9 cellular contexts compared by ENCODE assay signal in genomic region chr11:111911563-111912401, GRCh38. TPM values are rescaled to one million over a fixed set of nuclear protein-coding genes. Genes with fewer than 3 reads are reported as not detected.
DNase-seq lines count a peak whose midpoint lies in the region; ATAC-seq and TF ChIP-seq lines count a peak whose summit lies in the region.
"Had no signal": no experiment of that assay in that cellular context is flagged by ENCODE, and none has a peak within 500 bp of the region (broad histone marks: within the 10 kb centered on the region; RNA-seq: fewer than 3 reads in every experiment).

TSS of gene CRYAB (minus strand) at chr11:111911770. CDS start at chr11:111911724, 46 bp downstream.

- H3K27me3 ChIP-seq in SK-N-SH (ENCODE audit: insufficient read depth): no peaks in the 10 kb centered on the region

- peak; percentile 95 for DNase-seq in AG04449 (ENCODE audit: low read depth, low spot score)
- no peak for DNase-seq in SK-N-SH
- peak; percentile 82 to 90 for DNase-seq in foreskin fibroblast
- peak; percentile 16 for DNase-seq in nephron progenitor cell
- DNase-seq in effector CD4-positive, alpha-beta T cell: no peak
- DNase-seq in activated effector memory CD4-positive, alpha-beta T cell treated with Interleukin-2 at 50 U/mL for 16 hours: no peak
- DNase-seq in NCI-H1417 treated with DMSO at 0.1 percent for 48 hours (lab: John Stamatoyannopoulos, UW): no peak

- H3K4me1 ChIP-seq in SK-N-SH (ENCODE audit: control insufficient read depth in 1 of 2, insufficient read depth in 2 of 2, low read depth in 1 of 2, low read length in 1 of 2): peaks cover 6 to 7% of the 10 kb centered on the region in 2 experiments; a peak in 2 of 4 replicates

- no peaks in the 10 kb centered on the region for H3K9me2 ChIP-seq in SK-N-SH

- no peaks in the 10 kb centered on the region for H3F3A ChIP-seq in SK-N-SH (replicated peaks; ENCODE audit: insufficient read depth)

- peaks cover 13% of the 10 kb centered on the region for H3K27me3 Mint-ChIP-seq in nephron progenitor cell (ENCODE audit: low read depth, poor library complexity)

- no peak within 1 kb of the TSS for H3K27ac Mint-ChIP-seq in nephron progenitor cell

- no peaks in the 10 kb centered on the region for H3K36me3 Mint-ChIP-seq in nephron progenitor cell (ENCODE audit: low read depth)

- CTCF ChIA-PET in AG04449 (lab: Yijun Ruan, JAX): interaction anchor here (0.9 to 3.0 kb wide), 4 partner anchors 20 to 34 kb away, joined by 3 to 13 read pairs (median 4); no protein-coding TSS in a partner anchor
- CTCF ChIA-PET in SK-N-SH (lab: Yijun Ruan, JAX): interaction anchor here (1.2 to 1.4 kb wide), 2 partner anchors 25 to 68 kb away, joined by 3 read pairs; no protein-coding TSS in a partner anchor

- 77% methylated on average over 15 of the region's 17 CpGs for WGBS in SK-N-SH (ENCODE audit: low lambda C conversion rate)

- no peaks in the 10 kb centered on the region for H3K79me2 ChIP-seq in SK-N-SH (ENCODE audit: insufficient read depth)

- peak within 1 kb of the TSS; percentile 58 for H3K4me3 Mint-ChIP-seq in nephron progenitor cell

- H2AFZ ChIP-seq in SK-N-SH (ENCODE audit: low read depth): peak within 1 kb of the TSS; percentile 46; the same call in 1 of the 2 replicates

- peaks cover 32% of the 10 kb centered on the region for H3K4me1 Mint-ChIP-seq in nephron progenitor cell

- H3K9ac ChIP-seq in SK-N-SH: no peak within 1 kb of the TSS

- no peak for TF ChIP-seq RAD21 in SK-N-SH (IDR thresholded peaks at IDR 0.05; ENCODE audit: low read length)

- H3K4me3 ChIP-seq in AG04449 (ENCODE audit: low read depth, low read length): peak within 1 kb of the TSS; percentile 50
- H3K4me3 ChIP-seq in SK-N-SH (ENCODE audit: low read depth in 2 of 2, low read length in 1 of 2): no peak within 1 kb of the TSS
- H3K4me3 ChIP-seq in foreskin fibroblast (ENCODE audit: low read depth in 1 of 2, low read length in 2 of 2): peak within 1 kb of the TSS; percentile 43 to 62

- no peak for ATAC-seq in GM19023 (IDR thresholded peaks at IDR 0.05; ENCODE audit: unreplicated experiment)

- POLR2A ChIA-PET in AG04449 (lab: Yijun Ruan, JAX) (interaction anchor here (0.8 to 1.8 kb wide), 3 partner anchors 12 to 41 kb away, joined by 3 to 10 read pairs (median 5); no protein-coding TSS in a partner anchor), SK-N-SH (lab: Yijun Ruan, JAX) (no interaction called here)

- peak within 1 kb of the TSS in 1 of 2 experiments; percentile 33; a peak in 1 of 4 replicates for H3K27ac ChIP-seq in SK-N-SH (ENCODE audit: low read depth in 2 of 2, low read length in 1 of 2)
- H3K27ac ChIP-seq: neutrophil had no signal

- no peak for TF ChIP-seq EP300 in SK-N-SH (IDR thresholded peaks at IDR 0.05; ENCODE audit: borderline replicate concordance in 1 of 2, low read depth in 1 of 2, low read length in 1 of 2)

- H3K9me3 Mint-ChIP-seq in nephron progenitor cell: no peaks in the 10 kb centered on the region

- no peaks in the 10 kb centered on the region for H3K9me3 ChIP-seq in SK-N-SH
- H3K9me3 ChIP-seq: neutrophil had no signal

- no peaks in the 10 kb centered on the region for H4K20me1 ChIP-seq in SK-N-SH (ENCODE audit: insufficient read depth)

- H3K4me2 ChIP-seq in SK-N-SH: peak within 1 kb of the TSS; percentile 34; the same call in 1 of the 2 replicates

- TF ChIP-seq CTCF in AG04449 (IDR thresholded peaks at IDR 0.05; ENCODE audit: insufficient read depth, low read length, missing control alignments): no peak
- no peak for TF ChIP-seq CTCF in SK-N-SH (IDR thresholded peaks at IDR 0.05)
- TF ChIP-seq CTCF in foreskin fibroblast (IDR thresholded peaks at IDR 0.05; ENCODE audit: low read depth, low read length): no peak
- no peak for TF ChIP-seq CTCF in nephron progenitor cell (IDR thresholded peaks at IDR 0.05)

- no peaks in the 10 kb centered on the region for H3K36me3 ChIP-seq in SK-N-SH (replicated peaks in 1 of 2; ENCODE audit: control insufficient read depth in 1 of 2, insufficient read depth in 2 of 2, low read length in 1 of 2)
- H3K36me3 ChIP-seq: neutrophil had no signal

TF ChIP-seq in SK-N-SH, 30 proteins besides CTCF, POLR2A, EP300 and RAD21:
- TF ChIP-seq FOXM1 (IDR thresholded peaks at IDR 0.05; ENCODE audit: low read depth) (no peak), FOSL2 (IDR thresholded peaks at IDR 0.05; ENCODE audit: borderline replicate concordance, low read depth) (no peak), ELF1 (IDR thresholded peaks at IDR 0.05) (no peak), POLR2AphosphoS5 (IDR thresholded peaks at IDR 0.05; ENCODE audit: low read depth, low read length) (no peak), NFIC (IDR thresholded peaks at IDR 0.05; ENCODE audit: borderline replicate concordance) (no peak), MEF2A (IDR thresholded peaks at IDR 0.05; ENCODE audit: borderline replicate concordance, low read depth) (no peak), MAX (IDR thresholded peaks at IDR 0.05; ENCODE audit: low read depth) (no peak), YY1 (IDR thresholded peaks at IDR 0.05; ENCODE audit: low read depth) (no peak), GABPA (IDR thresholded peaks at IDR 0.05; ENCODE audit: low read depth) (no peak), TAF1 (IDR thresholded peaks at IDR 0.05; ENCODE audit: borderline replicate concordance, low read depth, low read length) (no peak), CHD2 (IDR thresholded peaks at IDR 0.05; ENCODE audit: low read length, partially characterized antibody) (no peak), ZBTB33 (IDR thresholded peaks at IDR 0.05; ENCODE audit: borderline replicate concordance, low read depth) (no peak), RCOR1 (IDR thresholded peaks at IDR 0.05; ENCODE audit: low read length) (no peak), MXI1 (IDR thresholded peaks at IDR 0.05; ENCODE audit: low read depth, low read length) (no peak)

RNA-seq across cellular contexts. Expression of gene CRYAB, which starts in this region (rescaled TPM):
- polyA plus RNA-seq in SK-N-SH (2012; rRNA removed): 0.92 and 1.5 TPM in 2 replicates
- 0.67 and 1.2 TPM in 2 replicates for polyA plus RNA-seq in SK-N-SH (2012; cell fraction: cytosol; rRNA removed)
- polyA plus RNA-seq in SK-N-SH (2012; cell fraction: nucleus; rRNA removed): 0.29 and 1.8 TPM in 2 replicates

Comparison
In these comparisons a context has a peak if more than half of its experiments do, and no peak if none do; other contexts are left out.
1. DNase-seq: peak in AG04449 (single experiment), foreskin fibroblast (2 of 2) and nephron progenitor cell (single experiment); none in SK-N-SH (single experiment), effector CD4-positive, alpha-beta T cell (single experiment), activated effector memory CD4-positive, alpha-beta T cell treated with Interleukin-2 at 50 U/mL for 16 hours (single experiment) and NCI-H1417 treated with DMSO at 0.1 percent for 48 hours (single experiment).
2. H3K4me3 ChIP-seq: peak in AG04449 (single experiment) and foreskin fibroblast (2 of 2); none in SK-N-SH (0 of 2).